Comparison of ENCODE assay signal across 8 cellular contexts in genomic region chr3:150409125-150409526, GRCh38. TPM values are rescaled to one million over a fixed set of nuclear protein-coding genes. Genes with fewer than 3 reads are reported as not detected.
A peak's percentile ranks its signal among the peaks of the same experiment; 100 is the strongest.
DNase-seq lines count a peak whose midpoint lies in the region; ATAC-seq and TF ChIP-seq lines count a peak whose summit lies in the region.

No MANE protein-coding gene starts in this region.

- H3K9me3 Mint-ChIP-seq in GM23338, result no peaks in the 10 kb centered on the region
- H3K9me3 Mint-ChIP-seq in activated naive CD8-positive, alpha-beta T cell treated with anti-CD3 and anti-CD28 coated beads, Interleukin-2, amount 10 ng/mL, durations not matched to agents 7 days and 5 days, result no peaks in the 10 kb centered on the region

- no peaks in the 10 kb centered on the region for H3K36me3 ChIP-seq in GM23338 (ENCODE audit: insufficient read depth)
- peaks cover 4% of the 10 kb centered on the region for H3K36me3 ChIP-seq in kidney epithelial cell (ENCODE audit: control insufficient read depth, insufficient read depth, low read length)

- POLR2A ChIA-PET in activated naive CD8-positive, alpha-beta T cell treated with anti-CD3 and anti-CD28 coated beads, Interleukin-2, amount 10 ng/mL, durations not matched to agents 7 days and 5 days (lab: Charles Lee), result interaction anchor here (0.6 to 5.4 kb wide), 18 partner anchors 11 to 819 kb away, joined by 3 to 46 read pairs (median 3); partner anchors contain the start of genes EIF2A, GPR171, SELENOT and SERP1

- H2AFZ ChIP-seq in GM23338, result no peak overlapping the region

- H3K4me3 ChIP-seq in AG09309 (ENCODE audit: control insufficient read depth, low read depth, low read length), result peak overlapping the region; percentile 87
- peak overlapping the region; percentile 77 for H3K4me3 ChIP-seq in GM23338
- peak overlapping the region; percentile 84 for H3K4me3 ChIP-seq in kidney epithelial cell (ENCODE audit: low read depth, low read length)

- H3K27me3 Mint-ChIP-seq in GM23338 (ENCODE audit: insufficient read depth, low read depth, poor library complexity), result peaks cover 7% of the 10 kb centered on the region
- H3K27me3 Mint-ChIP-seq in activated naive CD8-positive, alpha-beta T cell treated with anti-CD3 and anti-CD28 coated beads, Interleukin-2, amount 10 ng/mL, durations not matched to agents 7 days and 5 days, result peaks cover 2% of the 10 kb centered on the region

- peaks cover 35% of the 10 kb centered on the region for H3K4me1 ChIP-seq in GM23338 (ENCODE audit: insufficient read depth)

- 0 out of 2 replicates have a peak, but pooled peaks cover 3% of the 10 kb centered on the region for H3F3A ChIP-seq in GM23338 (replicated peaks; ENCODE audit: low read depth)

- H3K27ac ChIP-seq in GM23338 (ENCODE audit: low read depth) (peak overlapping the region; percentile 98), temporal lobe (ENCODE audit: low read depth, low read length) (peak overlapping the region; percentile 89)

- H3K36me3 Mint-ChIP-seq in GM23338 (ENCODE audit: low read depth), result peaks cover 15% of the 10 kb centered on the region
- peaks cover 3% of the 10 kb centered on the region for H3K36me3 Mint-ChIP-seq in activated naive CD8-positive, alpha-beta T cell treated with anti-CD3 and anti-CD28 coated beads, Interleukin-2, amount 10 ng/mL, durations not matched to agents 7 days and 5 days

- DNase-seq in AG09309 (ENCODE audit: low read depth) (no peak), GM23338 (ENCODE audit: low spot score) (no peak), kidney epithelial cell (ENCODE audit: low read depth) (no peak), NCI-H2029 treated with DMSO at 0.1 percent for 48 hours (lab: John Stamatoyannopoulos, UW) (no peak), GM13976 (ENCODE audit: low spot score) (no peak), NCI-H146 (lab: John Stamatoyannopoulos, UW) (no peak)
- no peak for DNase-seq in activated naive CD8-positive, alpha-beta T cell treated with anti-CD3 and anti-CD28 coated beads, Interleukin-2, amount 10 ng/mL, durations not matched to agents 7 days and 5 days

- in situ Hi-C loops in GM13976 (cut with MboI; ENCODE audit: low sequenced_read_pairs, unreplicated experiment), result no loop called here

- H3K79me2 ChIP-seq in GM23338 (replicated peaks; ENCODE audit: insufficient read depth), result peaks cover 45% of the 10 kb centered on the region

- H3K9me2 ChIP-seq in GM23338 (ENCODE audit: insufficient read depth), result no peaks in the 10 kb centered on the region

- ATAC-seq in GM23338, result peak; percentile 17; the same call in 2 of the 3 replicates
- no peak for ATAC-seq in activated naive CD8-positive, alpha-beta T cell treated with anti-CD3 and anti-CD28 coated beads, Interleukin-2, amount 10 ng/mL, durations not matched to agents 7 days and 5 days (ENCODE audit: low read depth)

- peak overlapping the region; percentile 85; the same call in 1 of the 2 replicates for H3K27ac Mint-ChIP-seq in GM23338
- H3K27ac Mint-ChIP-seq in activated naive CD8-positive, alpha-beta T cell treated with anti-CD3 and anti-CD28 coated beads, Interleukin-2, amount 10 ng/mL, durations not matched to agents 7 days and 5 days, result peak overlapping the region; percentile 87

- H3K27me3 ChIP-seq in GM23338 (ENCODE audit: insufficient read depth) (no peaks in the 10 kb centered on the region), kidney epithelial cell (ENCODE audit: control insufficient read depth, insufficient read depth, low read length) (no peaks in the 10 kb centered on the region)

- peaks cover 32% of the 10 kb centered on the region for H4K20me1 ChIP-seq in GM23338 (replicated peaks; ENCODE audit: insufficient read depth)

- peaks cover 40% of the 10 kb centered on the region; the same call in 2 of the 3 replicates for H3K4me1 Mint-ChIP-seq in GM23338
- peaks cover 32% of the 10 kb centered on the region for H3K4me1 Mint-ChIP-seq in activated naive CD8-positive, alpha-beta T cell treated with anti-CD3 and anti-CD28 coated beads, Interleukin-2, amount 10 ng/mL, durations not matched to agents 7 days and 5 days

- peak overlapping the region; percentile 95 for H3K4me2 ChIP-seq in GM23338

- peak overlapping the region; percentile 78 for H3K4me3 Mint-ChIP-seq in GM23338
- H3K4me3 Mint-ChIP-seq in activated naive CD8-positive, alpha-beta T cell treated with anti-CD3 and anti-CD28 coated beads, Interleukin-2, amount 10 ng/mL, durations not matched to agents 7 days and 5 days, result peak overlapping the region; percentile 87

- TF ChIP-seq CTCF in AG09309 (IDR thresholded peaks at IDR 0.05; ENCODE audit: control insufficient read depth, insufficient read depth, low read depth, low read length, missing control alignments), result no peak
- TF ChIP-seq CTCF in GM23338 (conservative IDR thresholded peaks at IDR 0.05; ENCODE audit: low read depth in 2 of 2), result no peak
- TF ChIP-seq CTCF in kidney epithelial cell (IDR thresholded peaks at IDR 0.05; ENCODE audit: insufficient read depth, low read length, poor library complexity, severe bottlenecking), result no peak
- TF ChIP-seq CTCF in GM13976 (IDR thresholded peaks at IDR 0.05; ENCODE audit: borderline replicate concordance, control extremely low read depth, extremely low read depth, insufficient read depth, missing control alignments), result no peak

TF ChIP-seq in GM23338, 12 proteins besides CTCF, POLR2A, EP300 and RAD21 (continues in another document):
- no peak for TF ChIP-seq NANOG (IDR thresholded peaks at IDR 0.05; ENCODE audit: borderline replicate concordance)
- no peak for TF ChIP-seq ZNF114 (CRISPR knock-in tag; IDR thresholded peaks at IDR 0.05)
- no peak for TF ChIP-seq EZH2 (IDR thresholded peaks at IDR 0.05; ENCODE audit: low read depth, unreplicated experiment)
- TF ChIP-seq JUNB (IDR thresholded peaks at IDR 0.05; ENCODE audit: unreplicated experiment), result no peak
- TF ChIP-seq ZNF331 (CRISPR knock-in tag; IDR thresholded peaks at IDR 0.05; ENCODE audit: low read depth), result no peak
- TF ChIP-seq STAT1 (IDR thresholded peaks at IDR 0.05; ENCODE audit: unreplicated experiment), result no peak
- no peak for TF ChIP-seq ZNF462 (CRISPR knock-in tag; IDR thresholded peaks at IDR 0.05)
- no peak for TF ChIP-seq POLR2AphosphoS5 (IDR thresholded peaks at IDR 0.05; ENCODE audit: low read depth)

RNA-seq across cellular contexts. Expression of gene TSC22D2, which starts 1.0 kb away (rescaled TPM):
- 18.6 and 23.3 TPM in 2 replicates for total RNA-seq in GM23338 (2014; rRNA removed; shearing (Covaris generic))
- 33.8 and 34.2 TPM in 2 replicates for polyA plus RNA-seq in GM23338 (2016; fragmentation: Nextera tagmentation; extraction: Ambion mirVana)
- 10 to 100 TPM; 15.5 to 15.8 TPM for total RNA-seq in activated naive CD8-positive, alpha-beta T cell treated with anti-CD3 and anti-CD28 coated beads, Interleukin-2, amount 10 ng/mL, durations not matched to agents 7 days and 5 days
- total RNA-seq in kidney epithelial cell (13.3 and 16.8 TPM in 2 replicates), temporal lobe (22.4 TPM)
